2 cellular contexts compared by ENCODE assay signal in the genomic region with DNA sequence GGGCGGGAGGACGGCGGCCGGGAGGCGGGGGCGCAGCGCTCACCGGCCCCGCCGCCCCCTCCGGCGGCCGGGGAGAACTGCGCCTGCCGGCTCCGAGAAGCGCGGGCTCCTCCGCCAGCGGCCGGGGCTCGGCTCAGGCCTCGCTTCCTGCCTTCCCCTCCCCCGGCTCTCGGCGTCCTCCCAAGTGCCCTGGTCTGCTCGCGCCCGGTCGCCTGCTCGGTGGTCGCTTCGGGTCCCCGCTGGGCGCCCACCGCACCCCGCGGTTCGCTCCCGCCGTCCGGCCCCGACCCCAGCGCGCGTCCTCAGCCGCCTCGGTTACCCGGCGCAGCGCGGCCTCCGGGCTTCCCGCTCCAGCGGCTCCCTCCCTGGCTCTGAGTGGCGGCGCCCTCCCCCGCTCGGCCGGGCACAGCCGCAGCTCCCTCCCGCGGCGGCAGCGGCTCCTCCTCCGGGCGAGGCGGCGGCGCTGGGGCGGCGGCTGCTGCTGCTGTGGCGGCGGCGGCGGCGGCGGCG.
TF ChIP-seq lines count a peak whose summit lies in the region.

No MANE protein-coding gene starts in this region.

TF ChIP-seq in GM23338, 12 proteins besides CTCF, POLR2A, EP300 and RAD21 (continued from another document):
- TF ChIP-seq, protein P1, sequence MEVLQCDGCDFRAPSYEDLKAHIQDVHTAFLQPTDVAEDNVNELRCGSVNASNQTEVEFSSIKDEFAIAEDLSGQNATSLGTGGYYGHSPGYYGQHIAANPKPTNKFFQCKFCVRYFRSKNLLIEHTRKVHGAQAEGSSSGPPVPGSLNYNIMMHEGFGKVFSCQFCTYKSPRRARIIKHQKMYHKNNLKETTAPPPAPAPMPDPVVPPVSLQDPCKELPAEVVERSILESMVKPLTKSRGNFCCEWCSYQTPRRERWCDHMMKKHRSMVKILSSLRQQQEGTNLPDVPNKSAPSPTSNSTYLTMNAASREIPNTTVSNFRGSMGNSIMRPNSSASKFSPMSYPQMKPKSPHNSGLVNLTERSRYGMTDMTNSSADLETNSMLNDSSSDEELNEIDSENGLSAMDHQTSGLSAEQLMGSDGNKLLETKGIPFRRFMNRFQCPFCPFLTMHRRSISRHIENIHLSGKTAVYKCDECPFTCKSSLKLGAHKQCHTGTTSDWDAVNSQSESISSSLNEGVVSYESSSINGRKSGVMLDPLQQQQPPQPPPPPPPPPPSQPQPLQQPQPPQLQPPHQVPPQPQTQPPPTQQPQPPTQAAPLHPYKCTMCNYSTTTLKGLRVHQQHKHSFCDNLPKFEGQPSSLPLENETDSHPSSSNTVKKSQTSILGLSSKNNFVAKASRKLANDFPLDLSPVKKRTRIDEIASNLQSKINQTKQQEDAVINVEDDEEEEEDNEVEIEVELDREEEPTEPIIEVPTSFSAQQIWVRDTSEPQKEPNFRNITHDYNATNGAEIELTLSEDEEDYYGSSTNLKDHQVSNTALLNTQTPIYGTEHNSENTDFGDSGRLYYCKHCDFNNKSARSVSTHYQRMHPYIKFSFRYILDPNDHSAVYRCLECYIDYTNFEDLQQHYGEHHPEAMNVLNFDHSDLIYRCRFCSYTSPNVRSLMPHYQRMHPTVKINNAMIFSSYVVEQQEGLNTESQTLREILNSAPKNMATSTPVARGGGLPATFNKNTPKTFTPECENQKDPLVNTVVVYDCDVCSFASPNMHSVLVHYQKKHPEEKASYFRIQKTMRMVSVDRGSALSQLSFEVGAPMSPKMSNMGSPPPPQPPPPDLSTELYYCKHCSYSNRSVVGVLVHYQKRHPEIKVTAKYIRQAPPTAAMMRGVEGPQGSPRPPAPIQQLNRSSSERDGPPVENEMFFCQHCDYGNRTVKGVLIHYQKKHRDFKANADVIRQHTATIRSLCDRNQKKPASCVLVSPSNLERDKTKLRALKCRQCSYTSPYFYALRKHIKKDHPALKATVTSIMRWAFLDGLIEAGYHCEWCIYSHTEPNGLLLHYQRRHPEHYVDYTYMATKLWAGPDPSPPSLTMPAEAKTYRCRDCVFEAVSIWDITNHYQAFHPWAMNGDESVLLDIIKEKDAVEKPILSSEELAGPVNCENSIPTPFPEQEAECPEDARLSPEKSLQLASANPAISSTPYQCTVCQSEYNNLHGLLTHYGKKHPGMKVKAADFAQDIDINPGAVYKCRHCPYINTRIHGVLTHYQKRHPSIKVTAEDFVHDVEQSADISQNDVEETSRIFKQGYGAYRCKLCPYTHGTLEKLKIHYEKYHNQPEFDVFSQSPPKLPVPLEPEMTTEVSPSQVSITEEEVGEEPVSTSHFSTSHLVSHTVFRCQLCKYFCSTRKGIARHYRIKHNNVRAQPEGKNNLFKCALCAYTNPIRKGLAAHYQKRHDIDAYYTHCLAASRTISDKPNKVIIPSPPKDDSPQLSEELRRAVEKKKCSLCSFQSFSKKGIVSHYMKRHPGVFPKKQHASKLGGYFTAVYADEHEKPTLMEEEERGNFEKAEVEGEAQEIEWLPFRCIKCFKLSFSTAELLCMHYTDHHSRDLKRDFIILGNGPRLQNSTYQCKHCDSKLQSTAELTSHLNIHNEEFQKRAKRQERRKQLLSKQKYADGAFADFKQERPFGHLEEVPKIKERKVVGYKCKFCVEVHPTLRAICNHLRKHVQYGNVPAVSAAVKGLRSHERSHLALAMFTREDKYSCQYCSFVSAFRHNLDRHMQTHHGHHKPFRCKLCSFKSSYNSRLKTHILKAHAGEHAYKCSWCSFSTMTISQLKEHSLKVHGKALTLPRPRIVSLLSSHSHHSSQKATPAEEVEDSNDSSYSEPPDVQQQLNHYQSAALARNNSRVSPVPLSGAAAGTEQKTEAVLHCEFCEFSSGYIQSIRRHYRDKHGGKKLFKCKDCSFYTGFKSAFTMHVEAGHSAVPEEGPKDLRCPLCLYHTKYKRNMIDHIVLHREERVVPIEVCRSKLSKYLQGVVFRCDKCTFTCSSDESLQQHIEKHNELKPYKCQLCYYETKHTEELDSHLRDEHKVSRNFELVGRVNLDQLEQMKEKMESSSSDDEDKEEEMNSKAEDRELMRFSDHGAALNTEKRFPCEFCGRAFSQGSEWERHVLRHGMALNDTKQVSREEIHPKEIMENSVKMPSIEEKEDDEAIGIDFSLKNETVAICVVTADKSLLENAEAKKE (CRISPR knock-in tag; IDR thresholded peaks at IDR 0.05): no peak

TF ChIP-seq in WTC11, 78 proteins besides CTCF, POLR2A, EP300 and RAD21 (continued from another document):
- TF ChIP-seq, protein P2, sequence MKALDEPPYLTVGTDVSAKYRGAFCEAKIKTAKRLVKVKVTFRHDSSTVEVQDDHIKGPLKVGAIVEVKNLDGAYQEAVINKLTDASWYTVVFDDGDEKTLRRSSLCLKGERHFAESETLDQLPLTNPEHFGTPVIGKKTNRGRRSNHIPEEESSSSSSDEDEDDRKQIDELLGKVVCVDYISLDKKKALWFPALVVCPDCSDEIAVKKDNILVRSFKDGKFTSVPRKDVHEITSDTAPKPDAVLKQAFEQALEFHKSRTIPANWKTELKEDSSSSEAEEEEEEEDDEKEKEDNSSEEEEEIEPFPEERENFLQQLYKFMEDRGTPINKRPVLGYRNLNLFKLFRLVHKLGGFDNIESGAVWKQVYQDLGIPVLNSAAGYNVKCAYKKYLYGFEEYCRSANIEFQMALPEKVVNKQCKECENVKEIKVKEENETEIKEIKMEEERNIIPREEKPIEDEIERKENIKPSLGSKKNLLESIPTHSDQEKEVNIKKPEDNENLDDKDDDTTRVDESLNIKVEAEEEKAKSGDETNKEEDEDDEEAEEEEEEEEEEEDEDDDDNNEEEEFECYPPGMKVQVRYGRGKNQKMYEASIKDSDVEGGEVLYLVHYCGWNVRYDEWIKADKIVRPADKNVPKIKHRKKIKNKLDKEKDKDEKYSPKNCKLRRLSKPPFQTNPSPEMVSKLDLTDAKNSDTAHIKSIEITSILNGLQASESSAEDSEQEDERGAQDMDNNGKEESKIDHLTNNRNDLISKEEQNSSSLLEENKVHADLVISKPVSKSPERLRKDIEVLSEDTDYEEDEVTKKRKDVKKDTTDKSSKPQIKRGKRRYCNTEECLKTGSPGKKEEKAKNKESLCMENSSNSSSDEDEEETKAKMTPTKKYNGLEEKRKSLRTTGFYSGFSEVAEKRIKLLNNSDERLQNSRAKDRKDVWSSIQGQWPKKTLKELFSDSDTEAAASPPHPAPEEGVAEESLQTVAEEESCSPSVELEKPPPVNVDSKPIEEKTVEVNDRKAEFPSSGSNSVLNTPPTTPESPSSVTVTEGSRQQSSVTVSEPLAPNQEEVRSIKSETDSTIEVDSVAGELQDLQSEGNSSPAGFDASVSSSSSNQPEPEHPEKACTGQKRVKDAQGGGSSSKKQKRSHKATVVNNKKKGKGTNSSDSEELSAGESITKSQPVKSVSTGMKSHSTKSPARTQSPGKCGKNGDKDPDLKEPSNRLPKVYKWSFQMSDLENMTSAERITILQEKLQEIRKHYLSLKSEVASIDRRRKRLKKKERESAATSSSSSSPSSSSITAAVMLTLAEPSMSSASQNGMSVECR (CRISPR knock-in tag; IDR thresholded peaks at IDR 0.05; ENCODE audit: borderline replicate concordance): 0 out of 2 replicates have a peak, but pooled peaks have one; percentile 33
- peak; percentile 45; the same call in 1 of the 2 replicates for TF ChIP-seq FOXP1 (CRISPR knock-in tag; IDR thresholded peaks at IDR 0.05; ENCODE audit: borderline replicate concordance)
- TF ChIP-seq KAT7 (CRISPR knock-in tag; IDR thresholded peaks at IDR 0.05; ENCODE audit: borderline replicate concordance): peak; percentile 92; the same call in 1 of the 2 replicates
TF ChIP-seq in WTC11: peak in this region for 5.
